ENCODE assay signal across 8 cellular contexts in the genomic region with DNA sequence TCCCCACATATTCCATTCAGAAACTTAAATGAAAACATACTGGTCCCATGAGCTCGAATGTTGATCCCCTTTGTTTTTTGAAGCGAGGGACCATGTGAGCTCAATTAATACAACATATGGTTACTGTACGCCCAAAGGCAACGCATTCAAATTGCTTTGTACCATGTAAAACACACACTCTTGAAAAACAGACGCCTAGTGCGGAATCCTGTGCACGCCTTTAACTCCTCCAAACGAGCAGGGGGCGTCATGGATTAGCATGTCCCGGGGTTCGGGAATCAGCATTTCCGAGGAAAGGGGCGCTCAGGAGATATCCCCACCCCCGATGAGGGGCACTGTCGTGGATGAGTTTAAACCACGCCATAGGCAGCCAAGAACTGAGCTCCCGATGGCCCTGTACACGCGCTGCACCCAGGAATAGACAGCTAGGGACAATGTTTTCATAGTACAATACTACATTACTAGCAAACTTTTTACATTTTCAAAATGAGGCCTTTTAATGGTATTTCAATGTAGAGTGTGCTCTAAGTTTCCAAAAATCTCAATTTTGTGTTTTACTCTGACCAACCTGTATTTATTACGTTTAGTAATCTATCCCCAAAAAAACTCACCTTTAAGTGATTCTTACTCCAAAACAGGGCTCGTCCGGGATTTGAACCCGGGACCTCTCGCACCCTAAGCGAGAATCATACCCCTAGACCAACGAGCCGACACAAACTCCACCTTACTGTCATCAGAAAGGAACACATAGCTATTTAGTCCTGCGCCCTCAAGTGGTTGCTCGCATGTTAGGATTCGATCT. TPM values are rescaled to one million over a fixed set of nuclear protein-coding genes. Genes with fewer than 3 reads are reported as not detected.
DNase-seq lines count a peak whose midpoint lies in the region; ATAC-seq and TF ChIP-seq lines count a peak whose summit lies in the region.

No MANE protein-coding gene starts in this region.

- peak overlapping the region; percentile 78 for H3K4me3 ChIP-seq in kidney epithelial cell (ENCODE audit: low read depth, low read length)

- H3K36me3 ChIP-seq in kidney epithelial cell (ENCODE audit: control insufficient read depth, insufficient read depth, low read length) = no peaks in the 10 kb centered on the region

- no peaks in the 10 kb centered on the region for H3K27me3 ChIP-seq in kidney epithelial cell (ENCODE audit: control insufficient read depth, insufficient read depth, low read length)

- peak; percentile 63 for ATAC-seq in GM18870 (IDR thresholded peaks at IDR 0.05; ENCODE audit: unreplicated experiment)
- ATAC-seq in HG03175 (IDR thresholded peaks at IDR 0.05; ENCODE audit: unreplicated experiment) = peak; percentile 45

- TF ChIP-seq CTCF in kidney epithelial cell (IDR thresholded peaks at IDR 0.05; ENCODE audit: insufficient read depth, low read length, poor library complexity, severe bottlenecking) = peak; percentile 82

- DNase-seq in AG08395 (ENCODE audit: low spot score) (peak; percentile 81), NCI-H2227 (lab: John Stamatoyannopoulos, UW; ENCODE audit: unreplicated experiment) (peak; percentile 94), cerebellar nuclear complex (lab: John Stamatoyannopoulos, UW) (peak; percentile 41 to 68), kidney epithelial cell (ENCODE audit: low read depth) (no peak)
- peak; percentile 56 to 84 (median 62) for DNase-seq in activated CD4-positive, CD25-positive, alpha-beta regulatory T cell (lab: John Stamatoyannopoulos, UW)
- DNase-seq in stimulated activated CD4-positive, alpha-beta T cell treated with anti-CD3 and anti-CD28 coated beads, Interleukin-15, amount 100 ng/mL, for 48 hours (ENCODE audit: low read depth in 2 of 2) = peak; percentile 79 to 82

RNA-seq across cellular contexts. Expression of a gene that starts 6.7 kb away (rescaled TPM):
- 78.0 and 85.5 TPM in 2 replicates for total RNA-seq in kidney epithelial cell
